13 cellular contexts compared by ENCODE assay signal in the genomic region with DNA sequence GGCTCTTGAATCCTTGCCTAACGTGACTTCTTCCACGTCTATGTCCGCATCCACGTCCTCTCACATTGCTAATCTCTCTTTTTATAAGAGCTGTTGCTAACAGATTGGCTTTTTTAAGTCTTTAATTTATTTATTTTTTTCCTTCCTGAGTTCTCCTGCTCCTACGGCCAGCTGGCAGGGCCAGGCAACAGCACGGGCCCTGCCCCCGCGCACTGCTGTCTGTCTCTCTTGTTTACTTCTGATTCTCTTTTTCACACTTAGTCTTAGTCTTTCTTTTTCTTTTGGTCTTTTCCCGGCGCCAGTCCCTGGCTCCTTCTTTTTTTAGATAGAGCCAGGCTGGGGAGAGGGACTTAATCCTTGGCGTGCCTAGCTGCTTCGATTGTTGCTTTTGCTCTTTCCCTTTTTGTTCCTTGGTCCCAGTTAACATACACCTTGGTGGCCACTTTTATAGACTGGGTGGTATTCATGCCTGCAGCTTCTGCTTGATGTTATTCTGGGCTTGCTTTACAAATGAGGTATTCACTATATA. TPM values are rescaled to one million over a fixed set of nuclear protein-coding genes. Genes with fewer than 3 reads are reported as not detected.
DNase-seq lines count a peak whose midpoint lies in the region; ATAC-seq and TF ChIP-seq lines count a peak whose summit lies in the region.
"Had no signal": no experiment of that assay in that cellular context is flagged by ENCODE, and none has a peak within 500 bp of the region (broad histone marks: within the 10 kb centered on the region; RNA-seq: fewer than 3 reads in every experiment).

No MANE protein-coding gene starts in this region.

- H3K27me3 Mint-ChIP-seq in Caco-2 (ENCODE audit: insufficient read depth, unreplicated experiment): no peaks in the 10 kb centered on the region
- H3K27me3 Mint-ChIP-seq: activated naive CD4-positive, alpha-beta T cell treated with anti-CD3 and anti-CD28 coated beads, Interleukin-2, amount 50 U/mL, for 24 hours had no signal

- in situ Hi-C loops in HAP-1 (cut with MboI; ENCODE audit: low sequenced_read_pairs): no loop called here

- H3K4me3 Mint-ChIP-seq in Caco-2 (ENCODE audit: unreplicated experiment): no peak overlapping the region
- H3K4me3 Mint-ChIP-seq: activated naive CD4-positive, alpha-beta T cell treated with anti-CD3 and anti-CD28 coated beads, Interleukin-2, amount 50 U/mL, for 24 hours had no signal

- H3K27ac ChIP-seq in ascending aorta (peak overlapping the region; percentile 52 to 67), thoracic aorta (peak overlapping the region; percentile 22 to 55), Peyer's patch (no peak overlapping the region)
- H3K27ac ChIP-seq: heart right ventricle had no signal

- ATAC-seq in thoracic aorta (ENCODE audit: insufficient number of reproducible peaks, low FRiP score, low read depth): no peak
- no peak for ATAC-seq in GM19467 (IDR thresholded peaks at IDR 0.05; ENCODE audit: unreplicated experiment)
- ATAC-seq: heart right ventricle had no signal

- peaks cover 6% of the 10 kb centered on the region for H3K9me3 Mint-ChIP-seq in Caco-2 (ENCODE audit: unreplicated experiment)
- H3K9me3 Mint-ChIP-seq: activated naive CD4-positive, alpha-beta T cell treated with anti-CD3 and anti-CD28 coated beads, Interleukin-2, amount 50 U/mL, for 24 hours had no signal

- no peak overlapping the region for H3K27ac Mint-ChIP-seq in Caco-2 (ENCODE audit: unreplicated experiment)
- H3K27ac Mint-ChIP-seq: activated naive CD4-positive, alpha-beta T cell treated with anti-CD3 and anti-CD28 coated beads, Interleukin-2, amount 50 U/mL, for 24 hours had no signal

- H3K36me3 ChIP-seq in HAP-1 (replicated peaks) (peaks cover 4% of the 10 kb centered on the region; the same call in 1 of the 2 replicates), ascending aorta (no peaks in the 10 kb centered on the region), thoracic aorta (no peaks in the 10 kb centered on the region), Caco-2 (ENCODE audit: control insufficient read depth, insufficient read depth, low read length) (no peaks in the 10 kb centered on the region), Peyer's patch (no peaks in the 10 kb centered on the region)
- H3K36me3 ChIP-seq: heart right ventricle had no signal

- H3K4me1 ChIP-seq in HAP-1 (peaks cover 22% of the 10 kb centered on the region), ascending aorta (no peaks in the 10 kb centered on the region), thoracic aorta (ENCODE audit: control insufficient read depth in 1 of 2, low read depth in 2 of 2) (peaks cover 0 to 5% of the 10 kb centered on the region in 2 donors), Caco-2 (no peaks in the 10 kb centered on the region), Peyer's patch (no peaks in the 10 kb centered on the region)
- H3K4me1 ChIP-seq: heart right ventricle had no signal

- no peaks in the 10 kb centered on the region for H3K4me1 Mint-ChIP-seq in Caco-2 (ENCODE audit: low read depth, unreplicated experiment)

- no peak for TF ChIP-seq CTCF in ascending aorta (IDR thresholded peaks at IDR 0.05)
- no peak for TF ChIP-seq CTCF in thoracic aorta (IDR thresholded peaks at IDR 0.05)
- TF ChIP-seq CTCF in Caco-2 (IDR thresholded peaks at IDR 0.05; ENCODE audit: insufficient read depth in 1 of 2, low read depth in 1 of 2, low read length in 1 of 2, severe bottlenecking in 1 of 2, unreplicated experiment in 1 of 2): no peak
- no peak for TF ChIP-seq CTCF in Peyer's patch (IDR thresholded peaks at IDR 0.05)

- DNase-seq in HAP-1 (ENCODE audit: low spot score in 2 of 2): peak; percentile 61 to 78
- no peak for DNase-seq in ascending aorta (ENCODE audit: low spot score in 2 of 2)
- DNase-seq in inferior parietal cortex (ENCODE audit: extremely low spot score): peak; percentile 3
- DNase-seq in thoracic aorta (ENCODE audit: low spot score): no peak
- no peak for DNase-seq in Caco-2
- no peak for DNase-seq in Peyer's patch
- DNase-seq: activated CD8-positive, alpha-beta memory T cell treated with anti-CD3 and anti-CD28 coated beads for 24 hours; AML-193; heart right ventricle; NCI-H526; stimulated activated CD4-positive, alpha-beta T cell treated with anti-CD3 and anti-CD28 coated beads, Interleukin-15, amount 100 ng/mL, for 24 hours had no signal

- H3K4me3 ChIP-seq in HAP-1 (0 out of 2 replicates have a peak overlapping the region, but pooled peaks have one; percentile 3), ascending aorta (peak overlapping the region in 1 of 2 donors; percentile 46), thoracic aorta (peak overlapping the region; percentile 60), Caco-2 (ENCODE audit: low read depth, low read length) (no peak overlapping the region), Peyer's patch (no peak overlapping the region)

- H3K9me3 ChIP-seq in HAP-1 (no peaks in the 10 kb centered on the region), ascending aorta (no peaks in the 10 kb centered on the region), thoracic aorta (no peaks in the 10 kb centered on the region), Caco-2 (no peaks in the 10 kb centered on the region), Peyer's patch (no peaks in the 10 kb centered on the region)
- H3K9me3 ChIP-seq: heart right ventricle had no signal

- TF ChIP-seq POLR2A in Peyer's patch (IDR thresholded peaks at IDR 0.05): no peak

- intact Hi-C loops in ascending aorta (cut with DNase I) (no loop called here), Caco-2 (cut with micrococcal nuclease; ENCODE audit: unreplicated experiment) (no loop called here)

- BruUV-seq in Caco-2 (replicated peaks; lab: Mats Ljungman, UMichigan): no TSS peak

- H3K36me3 Mint-ChIP-seq in Caco-2 (ENCODE audit: insufficient read depth, unreplicated experiment): no peaks in the 10 kb centered on the region

- no peaks in the 10 kb centered on the region for H3K27me3 ChIP-seq in HAP-1 (ENCODE audit: low read depth)
- H3K27me3 ChIP-seq in ascending aorta: no peaks in the 10 kb centered on the region
- no peaks in the 10 kb centered on the region for H3K27me3 ChIP-seq in thoracic aorta (replicated peaks; ENCODE audit: insufficient read depth)
- no peaks in the 10 kb centered on the region for H3K27me3 ChIP-seq in Caco-2 (replicated peaks; ENCODE audit: control insufficient read depth, insufficient read depth, low read length)
- H3K27me3 ChIP-seq in Peyer's patch: no peaks in the 10 kb centered on the region
- H3K27me3 ChIP-seq: heart right ventricle had no signal

- POLR2A ChIA-PET in Caco-2 (lab: Charles Lee): no interaction called here

- CTCF ChIA-PET in Caco-2 (lab: Charles Lee): no interaction called here

RNA-seq across cellular contexts. Expression of gene RBMX, which starts 53.2 kb away (rescaled TPM):
- 112 TPM for total RNA-seq in ascending aorta
- 100 to 1,000 TPM; 224 to 338 TPM for total RNA-seq in thoracic aorta
- total RNA-seq in Caco-2 (2022): 253 and 261 TPM in 2 replicates
- 100 to 1,000 TPM; 128 to 228 (median 143) TPM for total RNA-seq in Peyer's patch

Comparison
In these comparisons a context has a peak if more than half of its experiments do, and no peak if none do; other contexts are left out.
1. DNase-seq: peak in HAP-1 (2 of 2) and inferior parietal cortex (single experiment); none in ascending aorta (0 of 2), thoracic aorta (single experiment), Caco-2 (0 of 2) and Peyer's patch (0 of 3).
2. H3K4me3 ChIP-seq: peak in HAP-1 (single experiment) and thoracic aorta (single experiment); none in Caco-2 (single experiment) and Peyer's patch (0 of 4).
3. H3K27ac ChIP-seq: peak in ascending aorta (2 of 2) and thoracic aorta (2 of 2); none in Peyer's patch (0 of 4).